ENCODE assay signal across 8 cellular contexts in the genomic region with DNA sequence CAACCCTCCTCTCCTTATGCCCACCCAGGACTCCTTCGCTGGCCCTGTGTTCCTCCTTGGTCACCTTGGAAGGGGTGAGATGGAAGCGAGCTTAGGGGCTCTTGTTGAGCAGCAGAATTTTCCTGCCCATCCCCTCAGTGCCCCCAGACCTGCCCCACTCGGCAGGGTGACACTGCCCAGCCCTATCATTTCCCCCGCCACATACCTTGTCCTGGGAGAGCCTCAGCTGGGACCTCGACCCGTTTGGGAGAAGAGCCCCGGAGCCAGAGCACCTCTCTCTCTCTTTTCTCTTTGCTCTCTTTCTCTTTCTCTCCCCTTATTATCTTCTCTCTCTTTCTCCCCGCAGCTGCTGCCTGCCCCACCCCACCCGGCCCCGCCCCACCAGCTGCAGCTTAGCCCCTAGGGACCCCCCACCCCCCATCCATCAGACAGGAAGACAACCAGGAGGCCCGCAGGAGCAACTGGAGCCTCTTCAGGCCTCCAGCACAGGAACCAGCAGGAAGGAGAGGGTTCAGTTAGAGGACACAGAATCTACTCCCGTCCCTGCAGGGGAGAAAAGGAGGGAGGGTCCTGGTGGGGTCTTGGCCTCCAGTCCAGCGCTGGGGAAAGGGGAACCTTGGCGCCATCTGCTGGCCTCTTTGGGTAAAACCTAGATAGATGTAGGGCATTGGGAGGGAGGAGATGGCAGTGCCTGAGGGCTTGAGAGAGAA. TPM values are rescaled to one million over a fixed set of nuclear protein-coding genes. Genes with fewer than 3 reads are reported as not detected.
A peak's percentile ranks its signal among the peaks of the same experiment; 100 is the strongest.
DNase-seq lines count a peak whose midpoint lies in the region; ATAC-seq and TF ChIP-seq lines count a peak whose summit lies in the region.

No MANE protein-coding gene starts in this region.

- peak; percentile 65 to 77 (median 70) for TF ChIP-seq CTCF in adrenal gland (IDR thresholded peaks at IDR 0.05)

- no peak for ATAC-seq in GM19463 (IDR thresholded peaks at IDR 0.05; ENCODE audit: unreplicated experiment)
- no peak for ATAC-seq in HG03565 (IDR thresholded peaks at IDR 0.05; ENCODE audit: unreplicated experiment)

- no peaks in the 10 kb centered on the region for H3K27me3 ChIP-seq in adrenal gland

- peaks cover 0 to 21% of the 10 kb centered on the region in 2 donors for H3K4me1 ChIP-seq in adrenal gland (replicated peaks in 1 of 2)

- intact Hi-C loops in adrenal gland (cut with DNase I): loop anchor here in 1 of 2 donors (10.0 kb wide), 2 partner anchors 158 to 348 kb away; no protein-coding TSS in a partner anchor

- H3K4me3 ChIP-seq in adrenal gland: no peak overlapping the region
- peak overlapping the region; percentile 52 for H3K4me3 ChIP-seq in skeletal muscle cell (ENCODE audit: low read depth, low read length)

- no peak for TF ChIP-seq POLR2A in adrenal gland (IDR thresholded peaks at IDR 0.05)

- peak; percentile 85 for DNase-seq in G401 (ENCODE audit: low spot score)
- peak; percentile 64 for DNase-seq in NCI-H1105 (lab: John Stamatoyannopoulos, UW)
- DNase-seq in T follicular helper cell (ENCODE audit: low read depth): peak; percentile 47
- peak; percentile 38 to 87 (median 71) for DNase-seq in adrenal gland
- peak; percentile 73 for DNase-seq in hepatic stellate cell (ENCODE audit: low spot score)
- peak; percentile 51 for DNase-seq in skeletal muscle cell (ENCODE audit: low read depth)

- H3K27ac ChIP-seq in adrenal gland: no peak overlapping the region

- in situ Hi-C loops in G401 (cut with HindIII; ENCODE audit: low sequenced_read_pairs): no loop called here

- H3K36me3 ChIP-seq in adrenal gland (replicated peaks in 1 of 2): peaks cover 0 to 6% of the 10 kb centered on the region in 2 donors

- WGBS in adrenal gland, 4 donors: 29 to 35% (median 33%) methylated on average over 13 to 14 of the region's 14 CpGs

- no peaks in the 10 kb centered on the region for H3K9me3 ChIP-seq in adrenal gland (replicated peaks in 1 of 3)

RNA-seq across cellular contexts. Expression of a gene that starts 1.6 kb away (rescaled TPM):
- 39.4 and 56.4 TPM in 2 replicates for total RNA-seq in G401 (2014; rRNA removed; shearing (Covaris generic))
- 10 to 100 TPM; 12.6 to 72.0 (median 45.6) TPM for total RNA-seq in adrenal gland
- polyA plus RNA-seq in adrenal gland: 10 to 100 TPM; 15.8 to 67.3 (median 34.8) TPM

RNA-seq across cellular contexts. Expression of a gene that starts 13.9 kb away (rescaled TPM):
- not detected in 2 replicates for total RNA-seq in G401 (2014; rRNA removed; shearing (Covaris generic))
- total RNA-seq in adrenal gland: under 1 TPM in 2 of 8 donors, not detected in 6; 0.28 to 0.70 TPM
- 1 to 10 TPM in 1 of 3 donors, under 1 TPM in 2; 0.54 to 3.1 (median 0.70) TPM for polyA plus RNA-seq in adrenal gland

RNA-seq across cellular contexts. Expression of a gene that starts 28.8 kb away (rescaled TPM):
- total RNA-seq in G401 (2014; rRNA removed; shearing (Covaris generic)): 26.6 and 36.1 TPM in 2 replicates
- 100 to 1,000 TPM in 1 of 8 donors, 10 to 100 TPM in 7; 16.3 to 123 (median 22.7) TPM for total RNA-seq in adrenal gland
- polyA plus RNA-seq in adrenal gland: 10 to 100 TPM in 2 of 3 donors, 1 to 10 TPM in 1; 4.1 to 23.2 (median 19.2) TPM

RNA-seq across cellular contexts. Expression of a gene that starts 54.9 kb away (rescaled TPM):
- total RNA-seq in G401 (2014; rRNA removed; shearing (Covaris generic)): 27.6 and 48.3 TPM in 2 replicates
- 10 to 100 TPM; 14.0 to 50.1 (median 32.9) TPM for total RNA-seq in adrenal gland
- 10 to 100 TPM; 14.0 to 45.9 (median 22.4) TPM for polyA plus RNA-seq in adrenal gland

RNA-seq across cellular contexts. Expression of a gene that starts 55.2 kb away (rescaled TPM):
- total RNA-seq in G401 (2014; rRNA removed; shearing (Covaris generic)): 121 and 140 TPM in 2 replicates
- total RNA-seq in adrenal gland: 100 to 1,000 TPM in 4 of 8 donors, 10 to 100 TPM in 4; 73.9 to 190 (median 97.0) TPM
- 100 to 1,000 TPM in 1 of 3 donors, 10 to 100 TPM in 2; 55.5 to 183 (median 56.1) TPM for polyA plus RNA-seq in adrenal gland
